ENCODE assay signal across 19 cellular contexts in genomic region chr14:85417396-85417795, GRCh38.
DNase-seq lines count a peak whose midpoint lies in the region; ATAC-seq, FAIRE-seq and TF ChIP-seq lines count a peak whose summit lies in the region.
"Had no signal": no experiment of that assay in that cellular context is flagged by ENCODE, and none has a peak within 500 bp of the region (broad histone marks: within the 10 kb centered on the region; RNA-seq: fewer than 3 reads in every experiment).

No MANE protein-coding gene starts in this region.

- no peaks in the 10 kb centered on the region for H3K9me3 ChIP-seq in astrocyte (ENCODE audit: insufficient read depth, low read depth, low read length)
- no peaks in the 10 kb centered on the region for H3K9me3 ChIP-seq in stomach

- H3K9ac ChIP-seq in astrocyte (ENCODE audit: low read length): no peak overlapping the region

- H3K4me1 Mint-ChIP-seq in astrocyte (ENCODE audit: low read depth, unreplicated experiment): peaks cover 43% of the 10 kb centered on the region

- peak overlapping the region; percentile 90 for H3K27ac Mint-ChIP-seq in astrocyte (ENCODE audit: unreplicated experiment)
- H3K27ac Mint-ChIP-seq: CD4-positive, alpha-beta T cell had no signal

- H3K36me3 Mint-ChIP-seq in astrocyte (ENCODE audit: low read depth, unreplicated experiment): no peaks in the 10 kb centered on the region

- H3K4me3 ChIP-seq in ACC112 (ENCODE audit: low read depth, low read length): no peak overlapping the region
- no peak overlapping the region for H3K4me3 ChIP-seq in astrocyte (ENCODE audit: insufficient read depth, low read depth, low read length)
- no peak overlapping the region for H3K4me3 ChIP-seq in stomach

- H3K27ac ChIP-seq in ACC112 (ENCODE audit: low read depth, low read length) (peak overlapping the region; percentile 86; the same call in 1 of the 2 replicates), astrocyte (ENCODE audit: low read depth, low read length) (no peak overlapping the region), stomach (no peak overlapping the region)

- no peak for TF ChIP-seq EP300 in stomach (IDR thresholded peaks at IDR 0.05)

- no peak overlapping the region for H3K4me2 ChIP-seq in astrocyte (ENCODE audit: low read length)

- peak overlapping the region; percentile 7 for H2AFZ ChIP-seq in ACC112 (ENCODE audit: low read length, unreplicated experiment)
- H2AFZ ChIP-seq in astrocyte (ENCODE audit: low read depth, low read length): no peak overlapping the region

- no peak for TF ChIP-seq CTCF in astrocyte (IDR thresholded peaks at IDR 0.05; ENCODE audit: insufficient read depth, low read depth, low read length)
- TF ChIP-seq CTCF in stomach (IDR thresholded peaks at IDR 0.05): no peak

- intact Hi-C loops in sciatic nerve (cut with DNase I): no loop called here
- intact Hi-C loops in stomach (cut with DNase I; ENCODE audit: low total_unique reads): no loop called here

- H3K4me1 ChIP-seq in ACC112 (ENCODE audit: control insufficient read depth, insufficient read depth, low read length, unreplicated experiment) (peaks cover 45% of the 10 kb centered on the region), astrocyte (ENCODE audit: insufficient read depth, low read length) (peaks cover 19% of the 10 kb centered on the region), stomach (peaks cover 0 to 9% (median 0%) of the 10 kb centered on the region in 4 donors)

- H3K79me2 ChIP-seq in ACC112 (ENCODE audit: control insufficient read depth, insufficient read depth, low read length, unreplicated experiment) (no peaks in the 10 kb centered on the region), astrocyte (ENCODE audit: insufficient read depth, low read length) (no peaks in the 10 kb centered on the region)

- no peak for TF ChIP-seq POLR2A in stomach (IDR thresholded peaks at IDR 0.05)

- 63 to 79% (median 72%) methylated on average over 2 of the region's 2 CpGs for WGBS in stomach, 5 donors

- no peaks in the 10 kb centered on the region for H3K27me3 Mint-ChIP-seq in astrocyte (ENCODE audit: low read depth, unreplicated experiment)
- H3K27me3 Mint-ChIP-seq: CD4-positive, alpha-beta T cell had no signal

- H4K20me1 ChIP-seq in astrocyte (ENCODE audit: insufficient read depth, low read length): no peaks in the 10 kb centered on the region

- no peak for FAIRE-seq in astrocyte (lab: Jason Lieb, UNC)
- FAIRE-seq: G401.6, GM12892 had no signal

- peaks cover 2% of the 10 kb centered on the region for H3K9me3 Mint-ChIP-seq in astrocyte (ENCODE audit: unreplicated experiment)

- H3K36me3 ChIP-seq in ACC112 (ENCODE audit: insufficient read depth, low read length): no peaks in the 10 kb centered on the region
- H3K36me3 ChIP-seq in astrocyte (ENCODE audit: insufficient read depth, low read length): no peaks in the 10 kb centered on the region
- no peaks in the 10 kb centered on the region for H3K36me3 ChIP-seq in stomach

- DNase-seq in HT-29 (ENCODE audit: low spot score) (peak; percentile 28), astrocyte (ENCODE audit: low read depth) (no peak), myocyte (ENCODE audit: low read depth) (peak; percentile 29), sciatic nerve (ENCODE audit: low spot score) (no peak), stomach (no peak), activated gamma-delta T cell (lab: John Stamatoyannopoulos, UW) (no peak)
- DNase-seq in stimulated activated CD4-positive, alpha-beta T cell treated with anti-CD3 and anti-CD28 coated beads, Interleukin-4, amount 100 ng/mL, for 4 hours: no peak
- DNase-seq: Calu3; CD4-positive, alpha-beta T cell; GOT3; NCI-H1105; NCI-H187; NCI-H446 treated with DMSO at 0.1 percent for 48 hours; NCI-H774; Right ventricle myocardium superior had no signal

- H3K27me3 ChIP-seq in ACC112 (ENCODE audit: insufficient read depth, low read length) (no peaks in the 10 kb centered on the region), astrocyte (ENCODE audit: insufficient read depth, low read length) (no peaks in the 10 kb centered on the region), stomach (no peaks in the 10 kb centered on the region)

- ATAC-seq in sciatic nerve: no peak
- ATAC-seq: Panc1 had no signal

- H3K4me3 Mint-ChIP-seq in astrocyte (ENCODE audit: unreplicated experiment): no peak overlapping the region
- H3K4me3 Mint-ChIP-seq: CD4-positive, alpha-beta T cell had no signal

Comparison
In these comparisons a context has a peak if more than half of its experiments do, and no peak if none do; other contexts are left out.
1. DNase-seq: peak in HT-29 (single experiment) and myocyte (single experiment); none in astrocyte (single experiment), sciatic nerve (single experiment), stomach (single experiment), stimulated activated CD4-positive, alpha-beta T cell treated with anti-CD3 and anti-CD28 coated beads, Interleukin-4, amount 100 ng/mL, for 4 hours (0 of 2) and activated gamma-delta T cell (single experiment).